Comparison of ENCODE assay signal across 8 cellular contexts in the genomic region with DNA sequence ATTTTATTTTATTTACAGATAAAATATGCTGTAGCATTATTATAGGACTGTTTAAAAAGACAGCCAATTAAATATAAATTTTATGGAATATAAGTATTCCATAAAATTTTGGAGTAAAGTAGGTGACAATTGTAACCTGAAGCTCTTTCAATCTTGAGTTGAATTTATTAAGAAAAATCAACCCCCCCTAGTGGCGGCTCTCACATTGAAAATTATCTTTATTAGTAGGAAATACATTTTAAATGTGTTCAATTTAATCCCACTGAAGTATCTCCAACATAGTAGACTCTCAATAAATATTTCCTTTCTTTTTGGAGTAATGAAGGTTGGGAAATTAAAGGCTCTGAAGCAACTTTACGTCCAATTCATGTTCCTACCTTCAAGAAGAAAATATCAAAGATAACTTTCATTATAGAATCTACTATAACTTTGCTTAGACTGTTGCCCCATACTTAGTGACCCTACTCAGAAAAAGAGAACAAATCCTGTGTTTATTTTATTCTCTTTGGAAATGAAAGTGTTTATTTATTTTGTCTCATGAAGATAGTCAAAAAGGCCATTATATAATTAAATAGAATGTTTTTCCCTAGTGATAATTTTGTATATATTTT. TPM values are rescaled to one million over a fixed set of nuclear protein-coding genes. Genes with fewer than 3 reads are reported as not detected.
DNase-seq lines count a peak whose midpoint lies in the region; ATAC-seq, FAIRE-seq and TF ChIP-seq lines count a peak whose summit lies in the region.

No MANE protein-coding gene starts in this region.

- no peaks in the 10 kb centered on the region for H3F3A ChIP-seq in PC-3 (ENCODE audit: low read length, unreplicated experiment)

- H3K36me3 ChIP-seq in cardiac muscle cell (no peaks in the 10 kb centered on the region), PC-3 (ENCODE audit: low read depth, low read length) (no peaks in the 10 kb centered on the region), adipocyte (ENCODE audit: control insufficient read depth, insufficient read depth, low read length, severe bottlenecking) (no peaks in the 10 kb centered on the region), keratinocyte (ENCODE audit: control insufficient read depth in 2 of 2, extremely low read depth in 1 of 2, insufficient read depth in 2 of 2, low read length in 2 of 2) (no peaks in the 10 kb centered on the region)

- no peak overlapping the region for H2AFZ ChIP-seq in PC-3 (ENCODE audit: low read length)
- no peak overlapping the region for H2AFZ ChIP-seq in keratinocyte (ENCODE audit: control insufficient read depth, low read length)

- no peaks in the 10 kb centered on the region for H3K9me2 ChIP-seq in PC-3 (replicated peaks; ENCODE audit: low read length)

- H3K9me1 ChIP-seq in keratinocyte (ENCODE audit: control insufficient read depth, extremely low read depth, insufficient read depth, low read length) = peaks cover 2% of the 10 kb centered on the region

- H3K4me3 ChIP-seq in cardiac muscle cell = no peak overlapping the region
- H3K4me3 ChIP-seq in PC-3 (ENCODE audit: low read length) = peak overlapping the region; percentile 94
- H3K4me3 ChIP-seq in adipocyte (ENCODE audit: low read length) = peak overlapping the region; percentile 92
- H3K4me3 ChIP-seq in keratinocyte (ENCODE audit: control insufficient read depth in 2 of 3, extremely low read depth in 1 of 3, insufficient read depth in 2 of 3, low read depth in 1 of 3, low read length in 3 of 3) = peak overlapping the region; percentile 68 to 73 (median 68)

- no TSS peak for BruUV-seq in PC-3 (replicated peaks; lab: Mats Ljungman, UMichigan)

- peak overlapping the region; percentile 74 for H3K4me2 ChIP-seq in PC-3 (ENCODE audit: low read length)
- H3K4me2 ChIP-seq in keratinocyte (ENCODE audit: control insufficient read depth, extremely low read depth, insufficient read depth, low read depth, low read length) = peak overlapping the region; percentile 46

- ATAC-seq in left ventricle myocardium superior = no peak
- ATAC-seq in PC-3 = no peak
- no peak for ATAC-seq in HG02588 (IDR thresholded peaks at IDR 0.05; ENCODE audit: unreplicated experiment)

- POLR2A ChIA-PET in PC-3 (lab: Charles Lee; ENCODE audit: unreplicated experiment) = interaction anchor here (0.6 to 0.7 kb wide), 5 partner anchors 114 to 374 kb away, joined by 3 to 7 read pairs (median 3); no protein-coding TSS in a partner anchor

- H3K9ac ChIP-seq in PC-3 (ENCODE audit: low read length) (peak overlapping the region; percentile 94), adipocyte (ENCODE audit: low read length) (peak overlapping the region; percentile 85), keratinocyte (ENCODE audit: control insufficient read depth, extremely low read depth, insufficient read depth, low read length) (peak overlapping the region; percentile 79)

- peaks cover 62% of the 10 kb centered on the region for H4K20me1 ChIP-seq in PC-3 (ENCODE audit: low read length)
- H4K20me1 ChIP-seq in keratinocyte (ENCODE audit: control insufficient read depth, extremely low read depth, insufficient read depth, low read length) = peaks cover 4% of the 10 kb centered on the region

- peaks cover 4% of the 10 kb centered on the region for H3K4me1 ChIP-seq in cardiac muscle cell (ENCODE audit: low read depth)
- peaks cover 47% of the 10 kb centered on the region for H3K4me1 ChIP-seq in PC-3 (ENCODE audit: insufficient read depth, low read length)
- peaks cover 30% of the 10 kb centered on the region for H3K4me1 ChIP-seq in adipocyte (ENCODE audit: control insufficient read depth, insufficient read depth, low read length)
- H3K4me1 ChIP-seq in keratinocyte (ENCODE audit: control insufficient read depth, extremely low read depth, insufficient read depth, low read length) = peaks cover 30% of the 10 kb centered on the region

- DNase-seq in cardiac muscle cell (ENCODE audit: low read depth in 1 of 2, low spot score in 1 of 2) (peak; percentile 62 to 64), left ventricle myocardium superior (no peak), PC-3 (peak; percentile 66), adipocyte (ENCODE audit: low read depth) (peak; percentile 91), keratinocyte (ENCODE audit: low read depth, low spot score) (no peak), OCI-M2 (lab: John Stamatoyannopoulos, UW; ENCODE audit: unreplicated experiment) (no peak)
- DNase-seq in stimulated activated CD4-positive, alpha-beta T cell treated with anti-CD3 and anti-CD28 coated beads, Interleukin-4, amount 100 ng/mL, for 48 hours (ENCODE audit: low read depth in 2 of 2) = peak; percentile 25

- peaks cover 78% of the 10 kb centered on the region for H3K79me2 ChIP-seq in PC-3 (ENCODE audit: low read length)
- H3K79me2 ChIP-seq in keratinocyte (ENCODE audit: control insufficient read depth, insufficient read depth, low read length) = peaks cover 77% of the 10 kb centered on the region

- no peaks in the 10 kb centered on the region for H3K9me3 ChIP-seq in cardiac muscle cell (ENCODE audit: low read depth)
- no peaks in the 10 kb centered on the region for H3K9me3 ChIP-seq in PC-3 (ENCODE audit: low read length)
- no peaks in the 10 kb centered on the region for H3K9me3 ChIP-seq in adipocyte (ENCODE audit: control insufficient read depth, low read length)
- H3K9me3 ChIP-seq in keratinocyte (ENCODE audit: control insufficient read depth, low read depth, low read length) = no peaks in the 10 kb centered on the region

- H3K27ac ChIP-seq in cardiac muscle cell (no peak overlapping the region), PC-3 (ENCODE audit: low read length) (no peak overlapping the region), keratinocyte (ENCODE audit: control insufficient read depth, insufficient read depth, low read length) (peak overlapping the region; percentile 87)

- H3K27me3 ChIP-seq in cardiac muscle cell (peaks cover 27% of the 10 kb centered on the region), PC-3 (ENCODE audit: low read length) (no peaks in the 10 kb centered on the region), adipocyte (replicated peaks; ENCODE audit: control insufficient read depth, insufficient read depth, low read length) (no peaks in the 10 kb centered on the region), keratinocyte (ENCODE audit: control insufficient read depth, extremely low read depth, insufficient read depth, low read length) (no peaks in the 10 kb centered on the region)

- TF ChIP-seq CTCF in cardiac muscle cell (IDR thresholded peaks at IDR 0.05; ENCODE audit: low read depth, low read length) (peak; percentile 54), PC-3 (conservative IDR thresholded peaks at IDR 0.05; ENCODE audit: low read depth, low read length) (peak; percentile 75), keratinocyte (optimal IDR thresholded peaks at IDR 0.05 in 1 of 3, IDR thresholded peaks at IDR 0.05 in 1 of 3, conservative IDR thresholded peaks at IDR 0.05 in 1 of 3; ENCODE audit: extremely low read depth in 1 of 3, insufficient read depth in 2 of 3, low read length in 3 of 3) (peak in 1 of 3 experiments; percentile 10)

- intact Hi-C loops in left ventricle myocardium superior (cut with micrococcal nuclease) = loop anchor here (10.0 kb wide), 1 partner anchor 317 kb away; no protein-coding TSS in a partner anchor
- intact Hi-C loops in PC-3 (cut with micrococcal nuclease) = loop anchor here (1.0 to 10.0 kb wide), 7 partner anchors 114 to 497 kb away; partner anchors contain the start of gene AGR2

- CTCF ChIA-PET in PC-3 (lab: Charles Lee) = interaction anchor here (0.6 to 1.0 kb wide), 8 partner anchors 25 to 880 kb away, joined by 3 to 8 read pairs (median 4); partner anchors contain the start of gene CRPPA

- FAIRE-seq in keratinocyte (lab: Jason Lieb, UNC) = no peak

- dilution Hi-C loops in keratinocyte (cut with MboI; ENCODE audit: extremely low pct_ligation_motif_present, low sequenced_read_pairs) = no loop called here

RNA-seq across cellular contexts. Expression of gene AHR, which starts 3.1 kb away (rescaled TPM):
- total RNA-seq in cardiac muscle cell (6.5 and 12.5 TPM in 2 replicates), left ventricle myocardium superior (37.9 TPM), PC-3 (2014; rRNA removed) (62.5 and 72.7 TPM in 2 replicates)
- polyA plus RNA-seq in cardiac muscle cell (1.5 and 3.1 TPM in 2 replicates), keratinocyte (7.7 to 19.4 TPM (median 13.4 TPM) in 3 replicates)
- 21.0 TPM for polyA plus RNA-seq in keratinocyte (2011; ENCODE audit: low read depth)
- polyA plus RNA-seq in keratinocyte (2011; cell fraction: cytosol; rRNA removed) = 10.3 and 22.8 TPM in 2 replicates
- polyA plus RNA-seq in keratinocyte (2011; cell fraction: nucleus; rRNA removed) = 32.8 and 37.0 TPM in 2 replicates
- 22.8 and 26.4 TPM in 2 replicates for polyA plus RNA-seq in keratinocyte (2012; ENCODE audit: low replicate concordance)
- polyA minus RNA-seq in keratinocyte = 13.9 to 50.5 TPM (median 20.1 TPM) in 3 replicates
- polyA minus RNA-seq in keratinocyte (2011; cell fraction: cytosol; rRNA and poly(A)+ RNA removed) = 22.3 TPM
- polyA minus RNA-seq in keratinocyte (2011; cell fraction: nucleus; rRNA and poly(A)+ RNA removed) = 41.2 and 94.2 TPM in 2 replicates

Comparison
In these comparisons a context has a peak if more than half of its experiments do, and no peak if none do; other contexts are left out.
1. DNase-seq: peak in cardiac muscle cell (2 of 2), PC-3 (single experiment), adipocyte (single experiment) and stimulated activated CD4-positive, alpha-beta T cell treated with anti-CD3 and anti-CD28 coated beads, Interleukin-4, amount 100 ng/mL, for 48 hours (2 of 2); none in left ventricle myocardium superior (single experiment), keratinocyte (single experiment) and OCI-M2 (single experiment).
2. Peak in every context shown above with its lines, with median percentiles within 50 percentile points of each other: H3K9ac ChIP-seq.